In the genomic region with DNA sequence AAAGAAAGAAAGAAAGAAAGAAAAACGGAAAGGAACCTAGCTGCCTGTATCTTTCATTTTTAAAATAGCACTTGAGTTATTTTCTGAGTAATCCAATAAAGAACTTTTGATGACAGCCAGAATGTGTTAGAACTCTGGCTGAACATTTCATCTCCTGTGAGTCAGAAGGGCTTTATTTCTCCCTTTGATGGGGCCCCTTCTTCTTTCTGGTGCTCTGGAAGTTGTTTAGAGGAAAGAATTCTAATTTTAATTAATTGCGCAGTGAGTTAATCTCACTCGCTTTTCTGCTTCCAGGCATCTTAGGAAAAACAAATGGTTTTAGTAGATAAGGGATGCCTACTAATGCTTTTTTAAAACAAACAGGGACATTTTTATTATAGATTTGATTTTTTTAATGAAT, we compare ENCODE assay signal across 16 cellular contexts. TPM values are rescaled to one million over a fixed set of nuclear protein-coding genes. Genes with fewer than 3 reads are reported as not detected.
DNase-seq lines count a peak whose midpoint lies in the region; ATAC-seq and TF ChIP-seq lines count a peak whose summit lies in the region.
"Had no signal": no experiment of that assay in that cellular context is flagged by ENCODE, and none has a peak within 500 bp of the region (broad histone marks: within the 10 kb centered on the region; RNA-seq: fewer than 3 reads in every experiment).

No MANE protein-coding gene starts in this region.

- H3K36me3 Mint-ChIP-seq in endodermal cell (ENCODE audit: low read depth): peaks cover 48% of the 10 kb centered on the region
- H3K36me3 Mint-ChIP-seq: activated naive CD8-positive, alpha-beta T cell; stimulated activated memory B cell treated with anti-CD40 and anti-IgM and Interleukin-4, amounts not matched to agents 10 μg/mL and 1 μg/mL and 100 μg/mL, for 72 hours had no signal

- H3K27ac Mint-ChIP-seq in endodermal cell: no peak overlapping the region
- H3K27ac Mint-ChIP-seq: activated naive CD8-positive, alpha-beta T cell; stimulated activated memory B cell treated with anti-CD40 and anti-IgM and Interleukin-4, amounts not matched to agents 10 μg/mL and 1 μg/mL and 100 μg/mL, for 72 hours had no signal

- WGBS in IMR-90 (ENCODE audit: extremely low coverage in 2 of 2, insufficient read length in 1 of 2), 2 experiments: no CpG with 5 or more reads among the region's 3 CpGs
- 75 to 92% methylated on average over 1 to 3 of the region's 3 CpGs for WGBS in endodermal cell (ENCODE audit: insufficient coverage in 1 of 2, insufficient read length in 1 of 2), 2 experiments

- no peak for TF ChIP-seq POLR2A in IMR-90 (IDR thresholded peaks at IDR 0.05; ENCODE audit: low read depth, low read length)

- H3K27ac ChIP-seq in IMR-90 (ENCODE audit: insufficient read depth, low read length) (no peak overlapping the region), endodermal cell (ENCODE audit: low read depth, low read length) (peak overlapping the region; percentile 36)
- H3K27ac ChIP-seq: parathyroid adenoma had no signal

- no peak overlapping the region for H2BK20ac ChIP-seq in IMR-90 (ENCODE audit: low read depth, low read length)

- dilution Hi-C loops in IMR-90 (cut with HindIII; ENCODE audit: low sequenced_read_pairs, unreplicated experiment): no loop called here

- H3K27me3 Mint-ChIP-seq in endodermal cell (ENCODE audit: insufficient read depth): no peaks in the 10 kb centered on the region

- no peak overlapping the region for H3K23ac ChIP-seq in IMR-90 (ENCODE audit: low read depth, low read length)

- H2AK5ac ChIP-seq in IMR-90 (ENCODE audit: low read depth, low read length): no peak overlapping the region

- no TSS peak for BruUV-seq in IMR-90 (replicated peaks; lab: Mats Ljungman, UMichigan)

- H3K4ac ChIP-seq in IMR-90 (ENCODE audit: low read depth, low read length): no peak overlapping the region

- H2BK15ac ChIP-seq in IMR-90 (ENCODE audit: low read depth, low read length): no peak overlapping the region

- H3K36me3 ChIP-seq in IMR-90 (ENCODE audit: control insufficient read depth, insufficient read depth, low read length) (no peaks in the 10 kb centered on the region), endodermal cell (ENCODE audit: control insufficient read depth, insufficient read depth, low read length) (peaks cover 18% of the 10 kb centered on the region)

- peak; percentile 74 for ATAC-seq in IMR-90 (ENCODE audit: low read depth)
- ATAC-seq in HG02763 (IDR thresholded peaks at IDR 0.05; ENCODE audit: unreplicated experiment): no peak
- ATAC-seq: stimulated activated memory B cell treated with anti-CD40 and anti-IgM and Interleukin-4, amounts not matched to agents 10 μg/mL and 1 μg/mL and 100 μg/mL, for 72 hours had no signal

- CTCF ChIA-PET in IMR-90 (lab: Yijun Ruan, JAX): interaction anchor here (0.6 to 1.1 kb wide), 2 partner anchors 8 to 222 kb away, joined by 3 to 4 read pairs; no protein-coding TSS in a partner anchor

- peak; percentile 85 for DNase-seq in AG08395 (ENCODE audit: low spot score)
- peak; percentile 66 for DNase-seq in IMR-90
- DNase-seq in endodermal cell: no peak
- peak; percentile 32 for DNase-seq in midbrain (lab: John Stamatoyannopoulos, UW)
- no peak for DNase-seq in activated CD4-positive, alpha-beta T cell treated with anti-CD3 and anti-CD28 coated beads for 4 hours
- no peak for DNase-seq in NCI-H2171 treated with DMSO at 0.1 percent for 48 hours (lab: John Stamatoyannopoulos, UW)
- DNase-seq in NCI-H1694 treated with DMSO at 0.1 percent for 48 hours (lab: John Stamatoyannopoulos, UW): no peak
- DNase-seq: AML-193, DND-41, NCI-H1105 treated with DMSO at 0.1 percent for 48 hours, NCI-H524 treated with DMSO at 0.1 percent for 48 hours, Right ventricle myocardium superior had no signal

- peaks cover 2% of the 10 kb centered on the region for H3K4me1 ChIP-seq in IMR-90 (ENCODE audit: control insufficient read depth, insufficient read depth, low read length)
- no peaks in the 10 kb centered on the region for H3K4me1 ChIP-seq in endodermal cell (ENCODE audit: control insufficient read depth, insufficient read depth, low read length)
- H3K4me1 ChIP-seq: parathyroid adenoma had no signal

- H3K4me3 Mint-ChIP-seq in endodermal cell: no peak overlapping the region
- H3K4me3 Mint-ChIP-seq: activated naive CD8-positive, alpha-beta T cell; stimulated activated memory B cell treated with anti-CD40 and anti-IgM and Interleukin-4, amounts not matched to agents 10 μg/mL and 1 μg/mL and 100 μg/mL, for 72 hours had no signal

- H2BK5ac ChIP-seq in IMR-90 (ENCODE audit: low read depth, low read length, poor library complexity, severe bottlenecking): peak overlapping the region; percentile 25

- H3K14ac ChIP-seq in IMR-90 (replicated peaks; ENCODE audit: low read depth, low read length): no peak overlapping the region

- intact Hi-C loops in IMR-90 (cut with micrococcal nuclease): no loop called here

- no peaks in the 10 kb centered on the region for H3K9me3 Mint-ChIP-seq in endodermal cell
- H3K9me3 Mint-ChIP-seq: stimulated activated memory B cell treated with anti-CD40 and anti-IgM and Interleukin-4, amounts not matched to agents 10 μg/mL and 1 μg/mL and 100 μg/mL, for 72 hours had no signal

- no peak overlapping the region for H2AK9ac ChIP-seq in IMR-90 (replicated peaks; ENCODE audit: low read depth, low read length, poor library complexity)

- H3K56ac ChIP-seq in IMR-90 (ENCODE audit: extremely low read depth, insufficient read depth, low read length): no peak overlapping the region

- H2BK120ac ChIP-seq in IMR-90 (ENCODE audit: low read depth, low read length): no peak overlapping the region

- no peak for TF ChIP-seq RAD21 in IMR-90 (IDR thresholded peaks at IDR 0.05; ENCODE audit: low read length)

- no peaks in the 10 kb centered on the region for H4K20me1 ChIP-seq in IMR-90 (ENCODE audit: insufficient read depth, low read length)

- POLR2A ChIA-PET in IMR-90 (lab: Charles Lee; ENCODE audit: unreplicated experiment): no interaction called here

- H3K79me1 ChIP-seq in IMR-90 (ENCODE audit: low read depth in 1 of 2, low read length in 2 of 2): no peaks in the 10 kb centered on the region

- no peaks in the 10 kb centered on the region for H3K4me1 Mint-ChIP-seq in endodermal cell
- H3K4me1 Mint-ChIP-seq: stimulated activated memory B cell treated with anti-CD40 and anti-IgM and Interleukin-4, amounts not matched to agents 10 μg/mL and 1 μg/mL and 100 μg/mL, for 72 hours had no signal

- no peak overlapping the region for H3K4me3 ChIP-seq in IMR-90 (ENCODE audit: insufficient read depth, low read depth, low read length)
- H3K4me3 ChIP-seq in endodermal cell (ENCODE audit: low read length): no peak overlapping the region

- H3K4me2 ChIP-seq in IMR-90 (ENCODE audit: low read depth, low read length): no peak overlapping the region

- in situ Hi-C loops in IMR-90 (cut with MboI; ENCODE audit: low sequenced_read_pairs): no loop called here

- H4K8ac ChIP-seq in IMR-90 (ENCODE audit: low read depth in 2 of 2, low read length in 2 of 2): no peak overlapping the region

- H4K91ac ChIP-seq in IMR-90 (ENCODE audit: insufficient read depth, low read depth, low read length): no peak overlapping the region

- no peak overlapping the region for H4K5ac ChIP-seq in IMR-90 (ENCODE audit: low read depth, low read length)

- H3K9me3 ChIP-seq in IMR-90 (ENCODE audit: control insufficient read depth, insufficient read depth, low read length) (no peaks in the 10 kb centered on the region), endodermal cell (ENCODE audit: control insufficient read depth, low read length) (no peaks in the 10 kb centered on the region)

- H3K18ac ChIP-seq in IMR-90 (ENCODE audit: low read depth, low read length): no peak overlapping the region

- TF ChIP-seq CTCF in IMR-90 (conservative IDR thresholded peaks at IDR 0.05; ENCODE audit: low read depth, low read length): no peak
- TF ChIP-seq CTCF in endodermal cell (conservative IDR thresholded peaks at IDR 0.05): no peak

- H3K9ac ChIP-seq in IMR-90 (ENCODE audit: low read depth, low read length) (no peak overlapping the region), endodermal cell (ENCODE audit: extremely low read depth, low read length, poor library complexity, severe bottlenecking) (no peak overlapping the region)
- H3K9ac ChIP-seq: parathyroid adenoma had no signal

- peaks cover 2% of the 10 kb centered on the region; the same call in 1 of the 2 replicates for H3K9me1 ChIP-seq in IMR-90 (ENCODE audit: insufficient read depth, low read length)

- no peak overlapping the region for H2AFZ ChIP-seq in IMR-90 (replicated peaks; ENCODE audit: low read length, poor library complexity)
- H2AFZ ChIP-seq: parathyroid adenoma had no signal

- H3K27me3 ChIP-seq in IMR-90 (ENCODE audit: control insufficient read depth, insufficient read depth, low read length) (no peaks in the 10 kb centered on the region), endodermal cell (ENCODE audit: control insufficient read depth, insufficient read depth, low read length, poor library complexity, severe bottlenecking) (no peaks in the 10 kb centered on the region)

TF ChIP-seq in IMR-90, 13 proteins besides CTCF, POLR2A, EP300 and RAD21:
- TF ChIP-seq, protein P1, sequence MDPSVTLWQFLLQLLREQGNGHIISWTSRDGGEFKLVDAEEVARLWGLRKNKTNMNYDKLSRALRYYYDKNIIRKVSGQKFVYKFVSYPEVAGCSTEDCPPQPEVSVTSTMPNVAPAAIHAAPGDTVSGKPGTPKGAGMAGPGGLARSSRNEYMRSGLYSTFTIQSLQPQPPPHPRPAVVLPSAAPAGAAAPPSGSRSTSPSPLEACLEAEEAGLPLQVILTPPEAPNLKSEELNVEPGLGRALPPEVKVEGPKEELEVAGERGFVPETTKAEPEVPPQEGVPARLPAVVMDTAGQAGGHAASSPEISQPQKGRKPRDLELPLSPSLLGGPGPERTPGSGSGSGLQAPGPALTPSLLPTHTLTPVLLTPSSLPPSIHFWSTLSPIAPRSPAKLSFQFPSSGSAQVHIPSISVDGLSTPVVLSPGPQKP (IDR thresholded peaks at IDR 0.05; ENCODE audit: borderline replicate concordance, low read depth, low read length): no peak
- TF ChIP-seq MAZ (IDR thresholded peaks at IDR 0.05; ENCODE audit: borderline replicate concordance, low read depth, low read length) (no peak), FOS (IDR thresholded peaks at IDR 0.05; ENCODE audit: low read depth, low read length) (0 out of 2 replicates have a peak, but pooled peaks have one; percentile 6), NFE2L2 (IDR thresholded peaks at IDR 0.05; ENCODE audit: low read depth, low read length) (no peak), CEBPB (IDR thresholded peaks at IDR 0.05; ENCODE audit: low read depth, low read length) (no peak)

RNA-seq across cellular contexts. Expression of a gene that starts 57.9 kb away (rescaled TPM):
- total RNA-seq in IMR-90 (2012; rRNA removed) (50.7 and 54.2 TPM in 2 replicates), endodermal cell (10 to 100 TPM; 32.3 to 53.5 TPM)
- polyA plus RNA-seq in IMR-90 (2012; rRNA removed): 58.3 and 77.1 TPM in 2 replicates
- polyA plus RNA-seq in IMR-90 (2012; cell fraction: cytosol; rRNA removed): 42.1 and 51.2 TPM in 2 replicates
- 33.2 and 38.4 TPM in 2 replicates for polyA plus RNA-seq in IMR-90 (2012; cell fraction: nucleus; rRNA removed; ENCODE audit: low replicate concordance)
- polyA plus RNA-seq in endodermal cell (2013, experiment 1 of 2): 34.0 TPM
- 31.4 TPM for polyA plus RNA-seq in endodermal cell (2013, experiment 2 of 2)

Comparison
In these comparisons a context has a peak if more than half of its experiments do, and no peak if none do; other contexts are left out.
1. DNase-seq: peak in AG08395 (single experiment), IMR-90 (single experiment) and midbrain (single experiment); none in endodermal cell (single experiment), activated CD4-positive, alpha-beta T cell treated with anti-CD3 and anti-CD28 coated beads for 4 hours (0 of 2), NCI-H2171 treated with DMSO at 0.1 percent for 48 hours (single experiment) and NCI-H1694 treated with DMSO at 0.1 percent for 48 hours (single experiment).